29 cellular contexts compared by ENCODE assay signal in genomic region chr15:85016275-85016674, GRCh38.
"Had no signal": no experiment of that assay in that cellular context is flagged by ENCODE, and none has a peak within 500 bp of the region (broad histone marks: within the 10 kb centered on the region; RNA-seq: fewer than 3 reads in every experiment).

No MANE protein-coding gene starts in this region.

- FAIRE-seq: frontal cortex had no signal

- ATAC-seq: activated naive CD4-positive, alpha-beta T cell treated with anti-CD3 and anti-CD28 coated beads, Interleukin-2, amount 50 U/mL, for 72 hours; activated T-cell treated with anti-CD3 and anti-CD28 coated beads, Interleukin-2, amount 50 U/mL, for 72 hours; esophagus mucosa had no signal

- H3K36me3 ChIP-seq: ascending aorta, breast epithelium, cardiac muscle cell, colonic mucosa had no signal

- H3K4me3 ChIP-seq: ascending aorta, breast epithelium, cardiac muscle cell, colonic mucosa had no signal

- H3K4me1 Mint-ChIP-seq: activated CD4-positive, alpha-beta T cell treated with anti-CD3 and anti-CD28 coated beads, Interleukin-2, amount 10 ng/mL, durations not matched to agents 7 days and 5 days; activated naive CD4-positive, alpha-beta T cell treated with anti-CD3 and anti-CD28 coated beads, Interleukin-2, amount 10 ng/mL, durations not matched to agents 7 days and 5 days had no signal

- H3K36me3 Mint-ChIP-seq: brain had no signal

- DNase-seq: activated CD4-positive, alpha-beta memory T cell treated with anti-CD3 and anti-CD28 coated beads, Interleukin-2, amount 10 ng/mL, durations not matched to agents 7 days and 5 days; activated CD4-positive, alpha-beta T cell treated with anti-CD3 and anti-CD28 coated beads for 1 hour; activated CD4-positive, alpha-beta T cell treated with anti-CD3 and anti-CD28 coated beads for 4 hours; activated CD4-positive, alpha-beta T cell treated with anti-CD3 and anti-CD28 coated beads, Interleukin-2, amount 10 ng/mL, durations not matched to agents 7 days and 5 days; activated CD4-positive, alpha-beta T cell treated with anti-CD3 and anti-CD28 coated beads, Interleukin-2, amount 50 U/mL, for 4 hours; activated CD8-positive, alpha-beta memory T cell treated with anti-CD3 and anti-CD28 coated beads, Interleukin-2, amount 50 U/mL, for 48 hours; activated gamma-delta T cell; activated naive CD4-positive, alpha-beta T cell; activated naive CD4-positive, alpha-beta T cell treated with anti-CD3 and anti-CD28 coated beads, Interleukin-2, amount 10 ng/mL, durations not matched to agents 7 days and 5 days; activated naive CD8-positive, alpha-beta T cell treated with anti-CD3 and anti-CD28 coated beads, Interleukin-2, amount 10 ng/mL, durations not matched to agents 7 days and 5 days; activated T-cell treated with anti-CD3 and anti-CD28 coated beads for 4 hours; activated T-cell treated with anti-CD3 and anti-CD28 coated beads, Interleukin-2, amount 50 U/mL, for 24 hours; activated T-cell treated with anti-CD3 and anti-CD28 coated beads, Interleukin-2, amount 50 U/mL, for 72 hours; central memory CD4-positive, alpha-beta T cell; cerebellar nuclear complex; colonic mucosa; effector memory CD4-positive, alpha-beta T cell; endodermal cell; foreskin fibroblast; head of caudate nucleus had no signal

- H3K4me3 Mint-ChIP-seq: activated CD4-positive, alpha-beta memory T cell treated with anti-CD3 and anti-CD28 coated beads, Interleukin-2, amount 10 ng/mL, durations not matched to agents 7 days and 5 days; activated CD4-positive, alpha-beta T cell treated with anti-CD3 and anti-CD28 coated beads, Interleukin-2, amount 10 ng/mL, durations not matched to agents 7 days and 5 days; activated naive CD4-positive, alpha-beta T cell treated with anti-CD3 and anti-CD28 coated beads, Interleukin-2, amount 10 ng/mL, durations not matched to agents 7 days and 5 days; activated naive CD8-positive, alpha-beta T cell treated with anti-CD3 and anti-CD28 coated beads, Interleukin-2, amount 10 ng/mL, durations not matched to agents 7 days and 5 days; activated T-cell treated with anti-CD3 and anti-CD28 coated beads, Interleukin-2, amount 50 U/mL, for 24 hours; activated T-cell treated with anti-CD3 and anti-CD28 coated beads, Interleukin-2, amount 50 U/mL, for 72 hours; brain; endodermal cell; T-helper 1 cell treated with Interleukin-12 subunit alpha and Interleukin-12 subunit beta and Interleukin-4 antibody, amounts not matched to agents 30 μg/mL and 1 μg/mL, for 36 hours; T-helper 2 cell treated with Interferon-gamma antibody and Interleukin-4, amounts not matched to agents 5 μg/mL and 100 μg/mL, for 36 hours had no signal

- H3K27ac ChIP-seq: ascending aorta, breast epithelium, cardiac muscle cell, colonic mucosa had no signal

- H3K9me3 ChIP-seq: ascending aorta, breast epithelium, colonic mucosa had no signal

- H3K27me3 ChIP-seq: ascending aorta, breast epithelium, cardiac muscle cell, colonic mucosa had no signal

- H3K27ac Mint-ChIP-seq: activated CD4-positive, alpha-beta memory T cell treated with anti-CD3 and anti-CD28 coated beads, Interleukin-2, amount 10 ng/mL, durations not matched to agents 7 days and 5 days; activated CD4-positive, alpha-beta T cell treated with anti-CD3 and anti-CD28 coated beads, Interleukin-2, amount 10 ng/mL, durations not matched to agents 7 days and 5 days; activated naive CD4-positive, alpha-beta T cell treated with anti-CD3 and anti-CD28 coated beads, Interleukin-2, amount 10 ng/mL, durations not matched to agents 7 days and 5 days; activated naive CD4-positive, alpha-beta T cell treated with anti-CD3 and anti-CD28 coated beads, Interleukin-2, amount 50 U/mL, for 72 hours; activated naive CD8-positive, alpha-beta T cell treated with anti-CD3 and anti-CD28 coated beads, Interleukin-2, amount 10 ng/mL, durations not matched to agents 7 days and 5 days; activated T-cell treated with anti-CD3 and anti-CD28 coated beads, Interleukin-2, amount 50 U/mL, for 24 hours; activated T-cell treated with anti-CD3 and anti-CD28 coated beads, Interleukin-2, amount 50 U/mL, for 72 hours; brain; endodermal cell; T-helper 1 cell treated with Interleukin-12 subunit alpha and Interleukin-12 subunit beta and Interleukin-4 antibody, amounts not matched to agents 30 μg/mL and 1 μg/mL, for 36 hours; T-helper 2 cell treated with Interferon-gamma antibody and Interleukin-4, amounts not matched to agents 5 μg/mL and 100 μg/mL, for 36 hours had no signal

- H3K4me1 ChIP-seq: breast epithelium had no signal

- H3K27me3 Mint-ChIP-seq: activated CD4-positive, alpha-beta memory T cell treated with anti-CD3 and anti-CD28 coated beads, Interleukin-2, amount 10 ng/mL, durations not matched to agents 7 days and 5 days; activated CD4-positive, alpha-beta T cell treated with anti-CD3 and anti-CD28 coated beads, Interleukin-2, amount 10 ng/mL, durations not matched to agents 7 days and 5 days; activated naive CD4-positive, alpha-beta T cell treated with anti-CD3 and anti-CD28 coated beads, Interleukin-2, amount 10 ng/mL, durations not matched to agents 7 days and 5 days; activated naive CD8-positive, alpha-beta T cell treated with anti-CD3 and anti-CD28 coated beads, Interleukin-2, amount 10 ng/mL, durations not matched to agents 7 days and 5 days; activated T-cell treated with anti-CD3 and anti-CD28 coated beads, Interleukin-2, amount 50 U/mL, for 24 hours; brain had no signal

- H3K9me3 Mint-ChIP-seq: activated CD4-positive, alpha-beta memory T cell treated with anti-CD3 and anti-CD28 coated beads, Interleukin-2, amount 10 ng/mL, durations not matched to agents 7 days and 5 days; activated CD4-positive, alpha-beta T cell treated with anti-CD3 and anti-CD28 coated beads, Interleukin-2, amount 10 ng/mL, durations not matched to agents 7 days and 5 days; activated naive CD4-positive, alpha-beta T cell treated with anti-CD3 and anti-CD28 coated beads, Interleukin-2, amount 10 ng/mL, durations not matched to agents 7 days and 5 days; activated naive CD4-positive, alpha-beta T cell treated with anti-CD3 and anti-CD28 coated beads, Interleukin-2, amount 50 U/mL, for 72 hours; activated naive CD8-positive, alpha-beta T cell treated with anti-CD3 and anti-CD28 coated beads, Interleukin-2, amount 10 ng/mL, durations not matched to agents 7 days and 5 days; activated T-cell treated with anti-CD3 and anti-CD28 coated beads, Interleukin-2, amount 50 U/mL, for 24 hours; activated T-cell treated with anti-CD3 and anti-CD28 coated beads, Interleukin-2, amount 50 U/mL, for 72 hours; brain; endodermal cell; T-helper 1 cell treated with Interleukin-12 subunit alpha and Interleukin-12 subunit beta and Interleukin-4 antibody, amounts not matched to agents 30 μg/mL and 1 μg/mL, for 36 hours; T-helper 2 cell treated with Interferon-gamma antibody and Interleukin-4, amounts not matched to agents 5 μg/mL and 100 μg/mL, for 36 hours had no signal
